8 cellular contexts compared by ENCODE assay signal in genomic region chr3:184562146-184562861, GRCh38. TPM values are rescaled to one million over a fixed set of nuclear protein-coding genes. Genes with fewer than 3 reads are reported as not detected.
DNase-seq lines count a peak whose midpoint lies in the region; ATAC-seq, FAIRE-seq and TF ChIP-seq lines count a peak whose summit lies in the region.

No MANE protein-coding gene starts in this region.

- H3K27ac Mint-ChIP-seq in activated naive CD8-positive, alpha-beta T cell treated with anti-CD3 and anti-CD28 coated beads, Interleukin-2, amount 50 U/mL, for 24 hours = no peak overlapping the region

- H3K9me3 Mint-ChIP-seq in activated naive CD8-positive, alpha-beta T cell treated with anti-CD3 and anti-CD28 coated beads, Interleukin-2, amount 50 U/mL, for 24 hours = no peaks in the 10 kb centered on the region

- H3K27me3 Mint-ChIP-seq in activated naive CD8-positive, alpha-beta T cell treated with anti-CD3 and anti-CD28 coated beads, Interleukin-2, amount 50 U/mL, for 24 hours = peaks cover 57% of the 10 kb centered on the region

- FAIRE-seq in small intestine (lab: Jason Lieb, UNC) = no peak
- FAIRE-seq in HTR-8/SVneo (lab: Jason Lieb, UNC) = no peak

- peaks cover 94% of the 10 kb centered on the region for H3K27me3 ChIP-seq in iPS-18a (ENCODE audit: control insufficient read depth, insufficient read depth, low read length)
- H3K27me3 ChIP-seq in small intestine (ENCODE audit: control insufficient read depth in 2 of 2, insufficient read depth in 2 of 2, low read length in 2 of 2) = no peaks in the 10 kb centered on the region

- no peaks in the 10 kb centered on the region for H3K9me3 ChIP-seq in iPS-18a (ENCODE audit: control insufficient read depth, low read depth, low read length)
- no peaks in the 10 kb centered on the region for H3K9me3 ChIP-seq in small intestine (ENCODE audit: control insufficient read depth, low read depth)

- peak overlapping the region; percentile 55 for H3K4me3 Mint-ChIP-seq in activated naive CD8-positive, alpha-beta T cell treated with anti-CD3 and anti-CD28 coated beads, Interleukin-2, amount 50 U/mL, for 24 hours

- no peaks in the 10 kb centered on the region for H3K36me3 Mint-ChIP-seq in activated naive CD8-positive, alpha-beta T cell treated with anti-CD3 and anti-CD28 coated beads, Interleukin-2, amount 50 U/mL, for 24 hours (ENCODE audit: low read depth)

- H3K4me1 ChIP-seq in iPS-18a (ENCODE audit: control insufficient read depth, low read depth, low read length) (peaks cover 32% of the 10 kb centered on the region), small intestine (ENCODE audit: control insufficient read depth in 2 of 2, insufficient read depth in 1 of 2, low read depth in 1 of 2, low read length in 1 of 2) (peaks cover 3 to 4% of the 10 kb centered on the region in 2 donors)

- ATAC-seq in activated naive CD8-positive, alpha-beta T cell treated with anti-CD3 and anti-CD28 coated beads, Interleukin-2, amount 50 U/mL, for 24 hours = no peak
- ATAC-seq in HG03039 (IDR thresholded peaks at IDR 0.05; ENCODE audit: unreplicated experiment) (no peak), HG03439 (IDR thresholded peaks at IDR 0.05; ENCODE audit: unreplicated experiment) (no peak)

- WGBS in small intestine, 3 donors = 2 to 6% (median 5%) methylated on average over 49 to 84 of the region's 84 CpGs

- peaks cover 17% of the 10 kb centered on the region for H3K4me1 Mint-ChIP-seq in activated naive CD8-positive, alpha-beta T cell treated with anti-CD3 and anti-CD28 coated beads, Interleukin-2, amount 50 U/mL, for 24 hours

- H3K27ac ChIP-seq in iPS-18a (ENCODE audit: low read length) = no peak overlapping the region
- peak overlapping the region in 1 of 2 donors; percentile 24 for H3K27ac ChIP-seq in small intestine (ENCODE audit: low read depth in 1 of 2, low read length in 1 of 2)

- no peak for TF ChIP-seq CTCF in HFF-Myc (IDR thresholded peaks at IDR 0.05; ENCODE audit: low read depth, low read length, missing control alignments)

- no peak overlapping the region for H3K9ac ChIP-seq in iPS-18a (ENCODE audit: low read length)

- DNase-seq in HFF-Myc (ENCODE audit: extremely low read depth, low read depth) = no peak
- DNase-seq in activated naive CD8-positive, alpha-beta T cell treated with anti-CD3 and anti-CD28 coated beads, Interleukin-2, amount 50 U/mL, for 24 hours = peak; percentile 15
- no peak for DNase-seq in small intestine
- no peak for DNase-seq in activated effector memory CD4-positive, alpha-beta T cell treated with Interleukin-2 at 50 U/mL for 16 hours
- no peak for DNase-seq in HTR-8/SVneo (ENCODE audit: insufficient read length, low spot score)

- peak overlapping the region; percentile 48 for H3K4me3 ChIP-seq in HFF-Myc (replicated peaks; ENCODE audit: low read depth, low read length)
- peak overlapping the region; percentile 5 for H3K4me3 ChIP-seq in iPS-18a (ENCODE audit: low read length)
- peak overlapping the region; percentile 52 to 59 for H3K4me3 ChIP-seq in small intestine (ENCODE audit: low read depth in 1 of 2, low read length in 2 of 2)

- H3K36me3 ChIP-seq in iPS-18a (ENCODE audit: control insufficient read depth, low read depth, low read length) = no peaks in the 10 kb centered on the region
- no peaks in the 10 kb centered on the region for H3K36me3 ChIP-seq in small intestine (ENCODE audit: control insufficient read depth in 2 of 2, insufficient read depth in 2 of 2, low read length in 2 of 2)

RNA-seq across cellular contexts. Expression of gene EPHB3, which starts 0.7 kb away (rescaled TPM):
- polyA plus RNA-seq in small intestine = 10 to 100 TPM in 1 of 3 donors, under 1 TPM in 2; 0.27 to 16.7 (median 0.67) TPM

Comparison
In these comparisons a context has a peak if more than half of its experiments do, and no peak if none do; other contexts are left out.
1. H3K4me3 ChIP-seq: peak in every context shown above with its lines; median percentile 56 in small intestine; 48 in HFF-Myc; 5 in iPS-18a.